In genomic region chr17:64016248-64016784, GRCh38 we compare ENCODE assay signal across 10 cellular contexts. TPM values are rescaled to one million over a fixed set of nuclear protein-coding genes. Genes with fewer than 3 reads are reported as not detected.
DNase-seq lines count a peak whose midpoint lies in the region; ATAC-seq, FAIRE-seq and TF ChIP-seq lines count a peak whose summit lies in the region.
"Had no signal": no experiment of that assay in that cellular context is flagged by ENCODE, and none has a peak within 500 bp of the region (broad histone marks: within the 10 kb centered on the region; RNA-seq: fewer than 3 reads in every experiment).

No MANE protein-coding gene starts in this region.

- H3K27ac Mint-ChIP-seq in activated CD4-positive, alpha-beta T cell treated with anti-CD3 and anti-CD28 coated beads for 36 hours = peak overlapping the region; percentile 95

- intact Hi-C loops in activated CD4-positive, alpha-beta T cell treated with anti-CD3 and anti-CD28 coated beads for 36 hours (cut with DNase I, micrococcal nuclease) = no loop called here
- intact Hi-C loops in esophagus squamous epithelium (cut with DNase I) = no loop called here

- FAIRE-seq in RCC 7860 (lab: Jason Lieb, UNC) = no peak

- H3K4me3 Mint-ChIP-seq in activated CD4-positive, alpha-beta T cell treated with anti-CD3 and anti-CD28 coated beads for 36 hours = peak overlapping the region; percentile 84

- H3K27me3 Mint-ChIP-seq in activated CD4-positive, alpha-beta T cell treated with anti-CD3 and anti-CD28 coated beads for 36 hours = no peaks in the 10 kb centered on the region

- peak overlapping the region; percentile 98 for H3K27ac ChIP-seq in SU-DHL-6 (ENCODE audit: low read depth, low read length)
- H3K27ac ChIP-seq in esophagus squamous epithelium = peak overlapping the region in 3 of 4 donors; percentile 15 to 39 (median 37)
- H3K27ac ChIP-seq: HL-60 had no signal

- H3K79me2 ChIP-seq in SU-DHL-6 (ENCODE audit: insufficient read depth, low read length) = peaks cover 70% of the 10 kb centered on the region

- DNase-seq in activated CD4-positive, alpha-beta T cell treated with anti-CD3 and anti-CD28 coated beads for 36 hours = no peak
- no peak for DNase-seq in activated CD4-positive, alpha-beta T cell treated with anti-CD3 and anti-CD28 coated beads for 48 hours
- DNase-seq in esophagus squamous epithelium (lab: John Stamatoyannopoulos, UW) = no peak
- DNase-seq in stimulated activated naive CD8-positive, alpha-beta T cell treated with anti-CD3 and anti-CD28 coated beads, Interleukin-15, Interleukin-2, amounts not matched to agents 100 U/mL and 50 U/mL, for 24 hours = no peak
- no peak for DNase-seq in A172 (ENCODE audit: low spot score)
- no peak for DNase-seq in NCI-H2196 (lab: John Stamatoyannopoulos, UW; ENCODE audit: unreplicated experiment)
- DNase-seq in RCC 7860 (ENCODE audit: low spot score) = no peak
- DNase-seq: activated gamma-delta T cell treated with Interleukin-2 at 50 U/mL for 16 hours had no signal

- peaks cover 0 to 36% (median 9%) of the 10 kb centered on the region in 3 donors for H3K4me1 ChIP-seq in esophagus squamous epithelium

- peak overlapping the region; percentile 99 for H3K4me2 ChIP-seq in SU-DHL-6 (ENCODE audit: low read depth, low read length, poor library complexity, severe bottlenecking)

- H3K4me3 ChIP-seq in SU-DHL-6 (ENCODE audit: insufficient read depth, low read length, poor library complexity, severe bottlenecking) (peak overlapping the region; percentile 65), esophagus squamous epithelium (peak overlapping the region in 1 of 4 donors; percentile 26)

- CTCF ChIA-PET in activated CD4-positive, alpha-beta T cell treated with anti-CD3 and anti-CD28 coated beads for 36 hours (lab: Charles Lee) = interaction anchor here (0.5 to 5.5 kb wide), 20 partner anchors 10 to 223 kb away, joined by 3 to 97 read pairs (median 3); partner anchors contain the start of gene ERN1

- H3F3A ChIP-seq in SU-DHL-6 (ENCODE audit: insufficient read depth) = peaks cover 49% of the 10 kb centered on the region

- no peaks in the 10 kb centered on the region for H4K20me1 ChIP-seq in SU-DHL-6 (ENCODE audit: low read depth, low read length)

- POLR2A ChIA-PET in activated CD4-positive, alpha-beta T cell treated with anti-CD3 and anti-CD28 coated beads for 36 hours (lab: Charles Lee) = no interaction called here

- no peaks in the 10 kb centered on the region for H3K9me3 Mint-ChIP-seq in activated CD4-positive, alpha-beta T cell treated with anti-CD3 and anti-CD28 coated beads for 36 hours (ENCODE audit: low read depth)

- no peak for ATAC-seq in activated CD4-positive, alpha-beta T cell treated with anti-CD3 and anti-CD28 coated beads for 36 hours
- peak; percentile 26 for ATAC-seq in stimulated activated naive CD8-positive, alpha-beta T cell treated with anti-CD3 and anti-CD28 coated beads, Interleukin-15, Interleukin-2, amounts not matched to agents 100 U/mL and 50 U/mL, for 24 hours

- TF ChIP-seq POLR2A in esophagus squamous epithelium (IDR thresholded peaks at IDR 0.05) = no peak

- H3K9ac ChIP-seq in SU-DHL-6 (ENCODE audit: low read length) = peak overlapping the region; percentile 56

- H3K36me3 Mint-ChIP-seq in activated CD4-positive, alpha-beta T cell treated with anti-CD3 and anti-CD28 coated beads for 36 hours (ENCODE audit: low read depth) = peaks cover 18% of the 10 kb centered on the region

- TF ChIP-seq CTCF in SU-DHL-6 (IDR thresholded peaks at IDR 0.05; ENCODE audit: insufficient read depth, low read length, poor library complexity, severe bottlenecking) (no peak), esophagus squamous epithelium (IDR thresholded peaks at IDR 0.05) (no peak)

- H3K27me3 ChIP-seq in SU-DHL-6 (ENCODE audit: low read length) (no peaks in the 10 kb centered on the region), esophagus squamous epithelium (no peaks in the 10 kb centered on the region)

- no peak overlapping the region for H2AFZ ChIP-seq in SU-DHL-6 (ENCODE audit: low read depth, low read length, severe bottlenecking)

- WGBS in esophagus squamous epithelium, 2 donors = 53 to 66% methylated on average over 5 of the region's 5 CpGs

- H3K9me3 ChIP-seq in SU-DHL-6 (ENCODE audit: insufficient read depth, low read length) = no peaks in the 10 kb centered on the region
- H3K9me3 ChIP-seq in esophagus squamous epithelium = no peaks in the 10 kb centered on the region

- no peaks in the 10 kb centered on the region; the same call in 1 of the 2 replicates for H3K36me3 ChIP-seq in SU-DHL-6 (ENCODE audit: low read length)
- no peaks in the 10 kb centered on the region for H3K36me3 ChIP-seq in esophagus squamous epithelium

- no peaks in the 10 kb centered on the region for H3K9me2 ChIP-seq in SU-DHL-6 (replicated peaks; ENCODE audit: insufficient read depth, low read length)

- peaks cover 66% of the 10 kb centered on the region for H3K4me1 Mint-ChIP-seq in activated CD4-positive, alpha-beta T cell treated with anti-CD3 and anti-CD28 coated beads for 36 hours

RNA-seq across cellular contexts. Expression of gene ICAM2, which starts 4.1 kb away (rescaled TPM):
- total RNA-seq in activated CD4-positive, alpha-beta T cell treated with anti-CD3 and anti-CD28 coated beads for 36 hours = 10 to 100 TPM; 46.6 to 49.0 TPM
- 10 to 100 TPM in 2 of 4 donors, 1 to 10 TPM in 1, not detected in 1; 2.8 to 28.8 (median 11.8) TPM for total RNA-seq in esophagus squamous epithelium
- 0.17 and 0.22 TPM in 2 replicates for total RNA-seq in A172 (2014; rRNA removed; shearing (Covaris generic))

RNA-seq across cellular contexts. Expression of gene PRR29, which starts 18.2 kb away (rescaled TPM):
- total RNA-seq in activated CD4-positive, alpha-beta T cell treated with anti-CD3 and anti-CD28 coated beads for 36 hours = 1 to 10 TPM; 1.0 to 1.5 TPM
- total RNA-seq in esophagus squamous epithelium = under 1 TPM in 1 of 4 donors, not detected in 3; 0.09 TPM
- 0.31 and 0.76 TPM in 2 replicates for total RNA-seq in A172 (2014; rRNA removed; shearing (Covaris generic))

RNA-seq across cellular contexts. Expression of gene SCN4A, which starts 43.6 kb away (rescaled TPM):
- under 1 TPM; 0.21 to 0.50 TPM for total RNA-seq in activated CD4-positive, alpha-beta T cell treated with anti-CD3 and anti-CD28 coated beads for 36 hours
- under 1 TPM in 2 of 4 donors, not detected in 2; under 0.01 to 0.12 TPM for total RNA-seq in esophagus squamous epithelium
- 0.02 TPM in 1 of 2 replicates, not detected in the other for total RNA-seq in A172 (2014; rRNA removed; shearing (Covaris generic))
